14 cellular contexts compared by ENCODE assay signal in genomic region chr11:3853545-3853842, GRCh38. TPM values are rescaled to one million over a fixed set of nuclear protein-coding genes. Genes with fewer than 3 reads are reported as not detected.
DNase-seq lines count a peak whose midpoint lies in the region; ATAC-seq and TF ChIP-seq lines count a peak whose summit lies in the region.
"Had no signal": no experiment of that assay in that cellular context is flagged by ENCODE, and none has a peak within 500 bp of the region (broad histone marks: within the 10 kb centered on the region; RNA-seq: fewer than 3 reads in every experiment).

No MANE protein-coding gene starts in this region.

- peaks cover 46% of the 10 kb centered on the region for H3K4me1 Mint-ChIP-seq in T-helper 2 cell treated with Interferon-gamma antibody and Interleukin-4, amounts not matched to agents 5 μg/mL and 100 μg/mL, for 36 hours (ENCODE audit: low read depth)
- H3K4me1 Mint-ChIP-seq in stimulated activated naive B cell treated with anti-CD40 and anti-IgM and Interleukin-4, amounts not matched to agents 10 μg/mL and 1 μg/mL and 100 μg/mL, for 72 hours = peaks cover 39 to 48% of the 10 kb centered on the region in 2 donors

- H3K9me3 Mint-ChIP-seq in T-helper 2 cell treated with Interferon-gamma antibody and Interleukin-4, amounts not matched to agents 5 μg/mL and 100 μg/mL, for 36 hours = no peaks in the 10 kb centered on the region
- H3K9me3 Mint-ChIP-seq in stimulated activated naive B cell treated with anti-CD40 and anti-IgM and Interleukin-4, amounts not matched to agents 10 μg/mL and 1 μg/mL and 100 μg/mL, for 72 hours = no peaks in the 10 kb centered on the region

- H3K36me3 ChIP-seq in SU-DHL-6 (ENCODE audit: low read length) (no peaks in the 10 kb centered on the region), esophagus (ENCODE audit: control insufficient read depth in 2 of 2, insufficient read depth in 2 of 2, low read length in 1 of 2) (no peaks in the 10 kb centered on the region), esophagus muscularis mucosa (no peaks in the 10 kb centered on the region)
- H3K36me3 ChIP-seq: right atrium auricular region had no signal

- H3K4me3 ChIP-seq in SU-DHL-6 (ENCODE audit: insufficient read depth, low read length, poor library complexity, severe bottlenecking) (no peak overlapping the region), esophagus (ENCODE audit: low read depth in 1 of 2, low read length in 2 of 2) (no peak overlapping the region), esophagus muscularis mucosa (no peak overlapping the region)
- H3K4me3 ChIP-seq: right atrium auricular region had no signal

- intact Hi-C loops in esophagus muscularis mucosa (cut with DNase I) = loop anchor here (10.0 kb wide), 2 partner anchors 91 to 131 kb away; no protein-coding TSS in a partner anchor

- H3K36me3 Mint-ChIP-seq in T-helper 2 cell treated with Interferon-gamma antibody and Interleukin-4, amounts not matched to agents 5 μg/mL and 100 μg/mL, for 36 hours (ENCODE audit: low read depth) = peaks cover 11% of the 10 kb centered on the region
- peaks cover 0 to 3% of the 10 kb centered on the region in 2 donors for H3K36me3 Mint-ChIP-seq in stimulated activated naive B cell treated with anti-CD40 and anti-IgM and Interleukin-4, amounts not matched to agents 10 μg/mL and 1 μg/mL and 100 μg/mL, for 72 hours

- peak overlapping the region; percentile 85 for H2AFZ ChIP-seq in SU-DHL-6 (ENCODE audit: low read depth, low read length, severe bottlenecking)

- no peaks in the 10 kb centered on the region; the same call in 1 of the 2 replicates for H4K20me1 ChIP-seq in SU-DHL-6 (ENCODE audit: low read depth, low read length)

- DNase-seq in T-helper 2 cell treated with Interferon-gamma antibody and Interleukin-4, amounts not matched to agents 5 μg/mL and 100 μg/mL, for 36 hours (ENCODE audit: low spot score) = no peak
- no peak for DNase-seq in T-helper 2 cell
- DNase-seq in stimulated activated naive B cell treated with anti-CD40 and anti-IgM and Interleukin-4, amounts not matched to agents 10 μg/mL and 1 μg/mL and 100 μg/mL, for 72 hours = no peak
- no peak for DNase-seq in esophagus muscularis mucosa (ENCODE audit: extremely low spot score)
- no peak for DNase-seq in SW 1271 (lab: John Stamatoyannopoulos, UW)
- DNase-seq: 8988T; activated effector memory CD4-positive, alpha-beta T cell treated with Interleukin-2 at 50 U/mL for 16 hours; Calu3; islet precursor cell; SK-N-SH had no signal

- TF ChIP-seq EP300 in esophagus muscularis mucosa (IDR thresholded peaks at IDR 0.05) = no peak

- peak overlapping the region; percentile 72 for H3K9ac ChIP-seq in SU-DHL-6 (ENCODE audit: low read length)
- H3K9ac ChIP-seq: SK-N-SH had no signal

- TF ChIP-seq POLR2A in esophagus muscularis mucosa (IDR thresholded peaks at IDR 0.05; ENCODE audit: low read depth) = no peak

- TF ChIP-seq CTCF in SU-DHL-6 (IDR thresholded peaks at IDR 0.05; ENCODE audit: insufficient read depth, low read length, poor library complexity, severe bottlenecking) (no peak), esophagus muscularis mucosa (IDR thresholded peaks at IDR 0.05) (no peak)

- peak overlapping the region; percentile 97 for H3K4me3 Mint-ChIP-seq in T-helper 2 cell treated with Interferon-gamma antibody and Interleukin-4, amounts not matched to agents 5 μg/mL and 100 μg/mL, for 36 hours
- peak overlapping the region in 1 of 2 donors; percentile 94 for H3K4me3 Mint-ChIP-seq in stimulated activated naive B cell treated with anti-CD40 and anti-IgM and Interleukin-4, amounts not matched to agents 10 μg/mL and 1 μg/mL and 100 μg/mL, for 72 hours

- ATAC-seq in stimulated activated naive B cell treated with anti-CD40 and anti-IgM and Interleukin-4, amounts not matched to agents 10 μg/mL and 1 μg/mL and 100 μg/mL, for 72 hours (replicated peaks) = no peak
- ATAC-seq in HG02763 (IDR thresholded peaks at IDR 0.05; ENCODE audit: unreplicated experiment) = no peak

- H3K27me3 Mint-ChIP-seq in T-helper 2 cell treated with Interferon-gamma antibody and Interleukin-4, amounts not matched to agents 5 μg/mL and 100 μg/mL, for 36 hours (ENCODE audit: low read depth) = no peaks in the 10 kb centered on the region
- no peaks in the 10 kb centered on the region for H3K27me3 Mint-ChIP-seq in stimulated activated naive B cell treated with anti-CD40 and anti-IgM and Interleukin-4, amounts not matched to agents 10 μg/mL and 1 μg/mL and 100 μg/mL, for 72 hours

- H3K27ac ChIP-seq in SU-DHL-6 (ENCODE audit: low read depth, low read length) = peak overlapping the region; percentile 93
- peak overlapping the region; percentile 88 to 95 for H3K27ac ChIP-seq in esophagus (ENCODE audit: low read depth in 2 of 2, low read length in 1 of 2)
- H3K27ac ChIP-seq in esophagus muscularis mucosa (replicated peaks in 1 of 4) = no peak overlapping the region

- H3K79me2 ChIP-seq in SU-DHL-6 (ENCODE audit: insufficient read depth, low read length) = peaks cover 19% of the 10 kb centered on the region; the same call in 1 of the 2 replicates

- H3K27me3 ChIP-seq in SU-DHL-6 (ENCODE audit: low read length) = no peaks in the 10 kb centered on the region
- H3K27me3 ChIP-seq in esophagus (ENCODE audit: control insufficient read depth in 1 of 2, insufficient read depth in 2 of 2, low read length in 2 of 2) = no peaks in the 10 kb centered on the region
- H3K27me3 ChIP-seq in esophagus muscularis mucosa = no peaks in the 10 kb centered on the region
- H3K27me3 ChIP-seq: right atrium auricular region had no signal

- H3K9me2 ChIP-seq in SU-DHL-6 (replicated peaks; ENCODE audit: insufficient read depth, low read length) = no peaks in the 10 kb centered on the region
- H3K9me2 ChIP-seq: SK-N-SH had no signal

- WGBS in esophagus, 2 donors = 75 to 94% methylated on average over 1 of the region's 1 CpG
- 100% methylated on average over 1 of the region's 1 CpG for WGBS in esophagus muscularis mucosa

- peak overlapping the region; percentile 99 for H3K27ac Mint-ChIP-seq in T-helper 2 cell treated with Interferon-gamma antibody and Interleukin-4, amounts not matched to agents 5 μg/mL and 100 μg/mL, for 36 hours
- peak overlapping the region; percentile 97 for H3K27ac Mint-ChIP-seq in stimulated activated naive B cell treated with anti-CD40 and anti-IgM and Interleukin-4, amounts not matched to agents 10 μg/mL and 1 μg/mL and 100 μg/mL, for 72 hours

- no peaks in the 10 kb centered on the region for H3K9me3 ChIP-seq in SU-DHL-6 (ENCODE audit: insufficient read depth, low read length)
- H3K9me3 ChIP-seq in esophagus (ENCODE audit: control insufficient read depth in 2 of 2, insufficient read depth in 1 of 2, low read depth in 1 of 2, low read length in 1 of 2) = no peaks in the 10 kb centered on the region
- H3K9me3 ChIP-seq in esophagus muscularis mucosa = no peaks in the 10 kb centered on the region
- H3K9me3 ChIP-seq: right atrium auricular region, SK-N-SH had no signal

- peak overlapping the region; percentile 76 for H3K4me2 ChIP-seq in SU-DHL-6 (ENCODE audit: low read depth, low read length, poor library complexity, severe bottlenecking)
- H3K4me2 ChIP-seq: SK-N-SH had no signal

- H3K4me1 ChIP-seq in esophagus (ENCODE audit: control insufficient read depth in 2 of 2, insufficient read depth in 2 of 2, low read length in 1 of 2) (peaks cover 2 to 4% of the 10 kb centered on the region in 2 donors), esophagus muscularis mucosa (peaks cover 21 to 38% (median 33%) of the 10 kb centered on the region in 4 donors)

- peaks cover 16% of the 10 kb centered on the region for H3F3A ChIP-seq in SU-DHL-6 (ENCODE audit: insufficient read depth)

RNA-seq across cellular contexts. Expression of gene STIM1, which starts 2.0 kb away (rescaled TPM):
- polyA plus RNA-seq in esophagus = 10 to 100 TPM; 29.5 to 42.7 TPM
- 100 to 1,000 TPM in 2 of 4 donors, 10 to 100 TPM in 2; 65.2 to 150 (median 92.6) TPM for total RNA-seq in esophagus muscularis mucosa

RNA-seq across cellular contexts. Expression of gene RHOG, which starts 12.7 kb away (rescaled TPM):
- polyA plus RNA-seq in esophagus = 10 to 100 TPM; 48.0 to 79.0 TPM
- total RNA-seq in esophagus muscularis mucosa = 10 to 100 TPM; 53.6 to 75.5 (median 59.4) TPM

RNA-seq across cellular contexts. Expression of gene PGAP2, which starts 45.1 kb away (rescaled TPM):
- 10 to 100 TPM; 34.0 to 36.9 TPM for polyA plus RNA-seq in esophagus
- 1 to 10 TPM; 5.1 to 7.4 (median 7.0) TPM for total RNA-seq in esophagus muscularis mucosa

RNA-seq across cellular contexts. Expression of gene NUP98, which starts 56.1 kb away (rescaled TPM):
- 10 to 100 TPM; 16.0 to 26.9 TPM for polyA plus RNA-seq in esophagus
- 100 to 1,000 TPM in 1 of 4 donors, 10 to 100 TPM in 3; 67.7 to 117 (median 89.8) TPM for total RNA-seq in esophagus muscularis mucosa

Comparison
In these comparisons a context has a peak if more than half of its experiments do, and no peak if none do; other contexts are left out.
1. H3K27ac ChIP-seq: peak in SU-DHL-6 (single experiment) and esophagus (2 of 2); none in esophagus muscularis mucosa (0 of 4).